15 cellular contexts compared by ENCODE assay signal in the genomic region with DNA sequence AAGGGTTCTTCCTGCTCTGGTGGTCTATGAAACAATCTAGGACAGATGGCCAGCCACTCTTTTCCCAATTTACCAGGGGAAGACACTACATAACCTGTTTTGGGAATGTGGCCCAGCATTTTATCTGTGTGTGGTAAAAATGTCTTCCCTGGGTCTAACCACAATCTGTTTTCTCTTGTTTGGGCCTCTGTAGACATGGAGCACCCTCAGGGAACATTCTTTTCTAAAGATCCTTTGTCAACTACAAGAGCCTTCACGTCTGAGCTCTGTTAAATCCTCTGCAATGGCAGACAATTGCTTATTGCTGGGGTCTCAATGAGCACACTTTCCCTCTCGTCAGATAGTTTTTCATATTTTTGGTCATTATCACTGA. TPM values are rescaled to one million over a fixed set of nuclear protein-coding genes. Genes with fewer than 3 reads are reported as not detected.
DNase-seq lines count a peak whose midpoint lies in the region; ATAC-seq and TF ChIP-seq lines count a peak whose summit lies in the region.
"Had no signal": no experiment of that assay in that cellular context is flagged by ENCODE, and none has a peak within 500 bp of the region (broad histone marks: within the 10 kb centered on the region; RNA-seq: fewer than 3 reads in every experiment).

No MANE protein-coding gene starts in this region.

- H4K5ac ChIP-seq in mesendoderm (ENCODE audit: low read length): no peak overlapping the region

- H3K27me3 Mint-ChIP-seq in CD8-positive, alpha-beta memory T cell: peaks cover 5 to 16% of the 10 kb centered on the region in 2 donors

- no peak overlapping the region for H3K56ac ChIP-seq in mesendoderm (ENCODE audit: low read length)

- CTCF ChIA-PET in CD8-positive, alpha-beta memory T cell (lab: Charles Lee): no interaction called here

- H3K4me1 ChIP-seq in mesendoderm (ENCODE audit: control insufficient read depth, low read depth, low read length): no peaks in the 10 kb centered on the region
- H3K4me1 ChIP-seq in CD8-positive, alpha-beta memory T cell (ENCODE audit: insufficient read depth, low read length): no peaks in the 10 kb centered on the region
- H3K4me1 ChIP-seq: BE2C, prostate gland had no signal

- no peaks in the 10 kb centered on the region for H3K27me3 ChIP-seq in brain microvascular endothelial cell (replicated peaks)
- no peaks in the 10 kb centered on the region for H3K27me3 ChIP-seq in mesendoderm (ENCODE audit: insufficient read depth, low read length, poor library complexity)
- no peaks in the 10 kb centered on the region for H3K27me3 ChIP-seq in CD8-positive, alpha-beta memory T cell (ENCODE audit: insufficient read depth, low read length, poor library complexity, severe bottlenecking)
- H3K27me3 ChIP-seq: BE2C had no signal

- no peaks in the 10 kb centered on the region for H3K4me1 Mint-ChIP-seq in CD8-positive, alpha-beta memory T cell

- DNase-seq in COLO829 (ENCODE audit: low spot score) (peak; percentile 76), M059J (ENCODE audit: low read depth) (peak; percentile 88), brain microvascular endothelial cell (no peak), mesendoderm (peak; percentile 29), kidney tubule cell (ENCODE audit: low spot score) (no peak), ecto neural progenitor cell (ENCODE audit: low spot score) (no peak)
- DNase-seq in CD8-positive, alpha-beta memory T cell: no peak
- DNase-seq: BE2C, left colon, NCI-H2107 had no signal

- H3K23ac ChIP-seq in mesendoderm (ENCODE audit: low read length): no peak overlapping the region

- no peaks in the 10 kb centered on the region for H3K9me3 Mint-ChIP-seq in CD8-positive, alpha-beta memory T cell

- peak overlapping the region; percentile 56 for H3K27ac ChIP-seq in brain microvascular endothelial cell
- no peak overlapping the region for H3K27ac ChIP-seq in mesendoderm (ENCODE audit: low read depth, low read length)
- no peak overlapping the region for H3K27ac ChIP-seq in CD8-positive, alpha-beta memory T cell (ENCODE audit: low read depth, low read length)
- H3K27ac ChIP-seq: prostate gland had no signal

- no peak overlapping the region for H3K4me3 ChIP-seq in brain microvascular endothelial cell (ENCODE audit: low read depth, low read length)
- no peak overlapping the region for H3K4me3 ChIP-seq in mesendoderm (ENCODE audit: low read length)
- H3K4me3 ChIP-seq in CD8-positive, alpha-beta memory T cell (ENCODE audit: low read length): no peak overlapping the region
- H3K4me3 ChIP-seq: heart right ventricle, prostate gland had no signal

- no peak overlapping the region for H2BK120ac ChIP-seq in mesendoderm (ENCODE audit: low read depth, low read length)

- no peak overlapping the region for H3K18ac ChIP-seq in mesendoderm (ENCODE audit: low read length)

- H3K9ac ChIP-seq in mesendoderm (ENCODE audit: low read length): no peak overlapping the region

- no peak overlapping the region for H3K4me3 Mint-ChIP-seq in CD8-positive, alpha-beta memory T cell

- H3K36me3 Mint-ChIP-seq in CD8-positive, alpha-beta memory T cell: no peaks in the 10 kb centered on the region

- no peak overlapping the region for H3K4me2 ChIP-seq in mesendoderm (ENCODE audit: low read length)

- H3K4ac ChIP-seq in mesendoderm (ENCODE audit: low read depth, low read length): no peak overlapping the region

- no peak overlapping the region for H3K27ac Mint-ChIP-seq in CD8-positive, alpha-beta memory T cell

- no peaks in the 10 kb centered on the region for H3K79me1 ChIP-seq in mesendoderm (ENCODE audit: low read length)

- ATAC-seq in GM21786 (IDR thresholded peaks at IDR 0.05; ENCODE audit: unreplicated experiment): no peak
- ATAC-seq: left colon had no signal

- in situ Hi-C loops in brain microvascular endothelial cell (cut with HindIII; ENCODE audit: low pct_ligation_motif_present, low sequenced_read_pairs): no loop called here

- no peak overlapping the region for H2AK5ac ChIP-seq in mesendoderm (ENCODE audit: low read length)

- H2BK15ac ChIP-seq in mesendoderm (replicated peaks; ENCODE audit: low read depth): no peak overlapping the region

- H3K79me2 ChIP-seq in mesendoderm (ENCODE audit: control insufficient read depth, insufficient read depth, low read length): no peaks in the 10 kb centered on the region

- no peaks in the 10 kb centered on the region for H3K9me3 ChIP-seq in CD8-positive, alpha-beta memory T cell (ENCODE audit: low read length)
- H3K9me3 ChIP-seq: BE2C, heart right ventricle, prostate gland had no signal

- H3K36me3 ChIP-seq in brain microvascular endothelial cell (replicated peaks): no peaks in the 10 kb centered on the region
- no peaks in the 10 kb centered on the region for H3K36me3 ChIP-seq in mesendoderm (ENCODE audit: control insufficient read depth, insufficient read depth, low read length)
- no peaks in the 10 kb centered on the region for H3K36me3 ChIP-seq in CD8-positive, alpha-beta memory T cell (ENCODE audit: insufficient read depth, low read length)
- H3K36me3 ChIP-seq: BE2C, heart right ventricle, prostate gland had no signal

- WGBS in mesendoderm (ENCODE audit: extremely low coverage, insufficient coverage, low lambda C conversion rate): no CpG with 5 or more reads among the region's 2 CpGs

- POLR2A ChIA-PET in CD8-positive, alpha-beta memory T cell (lab: Charles Lee): no interaction called here

- no peak overlapping the region for H4K8ac ChIP-seq in mesendoderm (ENCODE audit: low read depth, low read length)

- no peak for TF ChIP-seq CTCF in brain microvascular endothelial cell (IDR thresholded peaks at IDR 0.05; ENCODE audit: low read depth, low read length, missing control alignments)

- no peak overlapping the region for H2BK5ac ChIP-seq in mesendoderm (ENCODE audit: low read length)

RNA-seq across cellular contexts. Expression of a gene that starts 35.5 kb away (rescaled TPM):
- total RNA-seq in M059J (2014; rRNA removed; shearing (Covaris generic)): 0.37 TPM in 1 of 2 replicates, not detected in the other
- 0.56 TPM for polyA plus RNA-seq in mesendoderm (2013, experiment 1 of 2)
- 0.70 TPM for polyA plus RNA-seq in mesendoderm (2013, experiment 2 of 2)
- total RNA-seq in CD8-positive, alpha-beta memory T cell: not detected
- polyA plus RNA-seq in CD8-positive, alpha-beta memory T cell: not detected
- total RNA-seq: cardiac septum, heart right ventricle, left colon, subcutaneous adipose tissue had no signal
- polyA plus RNA-seq: heart right ventricle had no signal

Comparison
In these comparisons a context has a peak if more than half of its experiments do, and no peak if none do; other contexts are left out.
1. DNase-seq: peak in COLO829 (single experiment), M059J (single experiment) and mesendoderm (single experiment); none in brain microvascular endothelial cell (single experiment), kidney tubule cell (single experiment), ecto neural progenitor cell (single experiment) and CD8-positive, alpha-beta memory T cell (0 of 5).